In the genomic region with DNA sequence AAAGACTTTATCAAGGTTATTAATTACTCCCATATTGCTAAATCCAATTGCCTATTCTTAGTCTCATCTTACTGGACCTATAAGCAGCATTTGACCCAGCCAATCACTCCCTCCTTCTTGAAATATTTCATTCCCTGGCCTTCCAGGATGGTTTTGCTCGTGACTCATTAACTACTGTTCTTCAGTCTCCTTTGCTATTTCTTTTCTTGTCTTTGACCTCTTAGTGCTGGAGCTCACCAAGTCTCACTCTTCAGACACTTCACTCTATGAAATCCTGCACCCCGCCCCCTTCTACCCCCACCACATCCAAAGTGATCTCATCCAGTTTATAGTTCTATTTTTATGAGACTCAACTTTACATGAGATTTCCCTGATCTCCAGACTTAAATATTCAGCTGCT, we compare ENCODE assay signal across 22 cellular contexts.
A peak's percentile ranks its signal among the peaks of the same experiment; 100 is the strongest.
DNase-seq lines count a peak whose midpoint lies in the region; ATAC-seq and TF ChIP-seq lines count a peak whose summit lies in the region.
"Had no signal": no experiment of that assay in that cellular context is flagged by ENCODE, and none has a peak within 500 bp of the region (broad histone marks: within the 10 kb centered on the region; RNA-seq: fewer than 3 reads in every experiment).

No MANE protein-coding gene starts in this region.

- no peaks in the 10 kb centered on the region for H3K79me1 ChIP-seq in mesenchymal stem cell (replicated peaks; ENCODE audit: low read length, poor library complexity, severe bottlenecking)

- H3K27me3 ChIP-seq in BJ (ENCODE audit: control insufficient read depth, insufficient read depth, low read length) (no peaks in the 10 kb centered on the region), mesenchymal stem cell (ENCODE audit: control insufficient read depth in 1 of 2, insufficient read depth in 1 of 2, low read length in 2 of 2) (no peaks in the 10 kb centered on the region)
- H3K27me3 ChIP-seq in CD4-positive, alpha-beta T cell (ENCODE audit: control insufficient read depth, insufficient read depth, low read length): no peaks in the 10 kb centered on the region
- H3K27me3 ChIP-seq: SJCRH30 had no signal

- no peaks in the 10 kb centered on the region for H3K36me3 Mint-ChIP-seq in immature natural killer cell
- H3K36me3 Mint-ChIP-seq in CD4-positive, alpha-beta T cell (ENCODE audit: low read depth): no peaks in the 10 kb centered on the region
- no peaks in the 10 kb centered on the region for H3K36me3 Mint-ChIP-seq in chondrocyte (ENCODE audit: low read depth)

- peaks cover 0 to 26% (median 3%) of the 10 kb centered on the region in 6 donors for H3K9me3 Mint-ChIP-seq in immature natural killer cell
- H3K9me3 Mint-ChIP-seq in CD4-positive, alpha-beta T cell: peaks cover 15% of the 10 kb centered on the region
- no peaks in the 10 kb centered on the region for H3K9me3 Mint-ChIP-seq in chondrocyte (ENCODE audit: low read depth)
- H3K9me3 Mint-ChIP-seq: H9, HFFc6 had no signal

- peak overlapping the region; percentile 4 for H3K4me2 ChIP-seq in mesenchymal stem cell (ENCODE audit: low read length, poor library complexity, severe bottlenecking)

- H3K4me3 Mint-ChIP-seq in immature natural killer cell: no peak overlapping the region
- H3K4me3 Mint-ChIP-seq in CD4-positive, alpha-beta T cell: no peak overlapping the region
- no peak overlapping the region for H3K4me3 Mint-ChIP-seq in chondrocyte (ENCODE audit: unreplicated experiment)
- H3K4me3 Mint-ChIP-seq: B cell, H9, HFFc6 had no signal

- TF ChIP-seq CTCF in BJ (IDR thresholded peaks at IDR 0.05; ENCODE audit: insufficient read depth, low read depth, low read length) (no peak), fibroblast of mammary gland (conservative IDR thresholded peaks at IDR 0.05; ENCODE audit: control insufficient read depth, insufficient read depth, low read depth, low read length) (no peak), chondrocyte (IDR thresholded peaks at IDR 0.05) (no peak)
- TF ChIP-seq CTCF in CD4-positive, alpha-beta T cell (IDR thresholded peaks at IDR 0.05): no peak

- no peak overlapping the region for H3K23ac ChIP-seq in mesenchymal stem cell (ENCODE audit: low read length in 2 of 2)

- intact Hi-C loops in CD4-positive, alpha-beta T cell (cut with DNase I, micrococcal nuclease): no loop called here

- CTCF ChIA-PET in BJ (lab: Yijun Ruan, JAX): no interaction called here
- CTCF ChIA-PET in CD4-positive, alpha-beta T cell (lab: Charles Lee): no interaction called here

- H3K9me3 ChIP-seq in mesenchymal stem cell (ENCODE audit: control insufficient read depth, low read length): no peaks in the 10 kb centered on the region
- no peaks in the 10 kb centered on the region for H3K9me3 ChIP-seq in CD4-positive, alpha-beta T cell (ENCODE audit: control insufficient read depth, low read length)
- H3K9me3 ChIP-seq: SJCRH30 had no signal

- no peak overlapping the region for H2AFZ ChIP-seq in mesenchymal stem cell (ENCODE audit: low read depth, low read length)

- no peak overlapping the region for H2AK5ac ChIP-seq in mesenchymal stem cell (ENCODE audit: low read length, severe bottlenecking)

- no peak overlapping the region for H3K18ac ChIP-seq in mesenchymal stem cell (ENCODE audit: low read depth in 1 of 2, low read length in 2 of 2)

- POLR2A ChIA-PET in BJ (lab: Charles Lee): no interaction called here
- POLR2A ChIA-PET in CD4-positive, alpha-beta T cell (lab: Charles Lee): no interaction called here

- H3K27ac ChIP-seq in mesenchymal stem cell (ENCODE audit: low read length, poor library complexity, severe bottlenecking): peak overlapping the region; percentile 74
- H3K27ac ChIP-seq in CD4-positive, alpha-beta T cell (ENCODE audit: low read depth, low read length): no peak overlapping the region
- H3K27ac ChIP-seq: SJCRH30 had no signal

- H3K27ac Mint-ChIP-seq in immature natural killer cell: no peak overlapping the region
- H3K27ac Mint-ChIP-seq in CD4-positive, alpha-beta T cell: no peak overlapping the region
- H3K27ac Mint-ChIP-seq in chondrocyte (ENCODE audit: unreplicated experiment): no peak overlapping the region
- H3K27ac Mint-ChIP-seq: B cell, H9, HFFc6 had no signal

- no peak overlapping the region for H4K91ac ChIP-seq in mesenchymal stem cell (ENCODE audit: low read length)

- H3K27me3 Mint-ChIP-seq in immature natural killer cell (ENCODE audit: low read depth in 3 of 3): peaks cover 0 to 1% (median 0%) of the 10 kb centered on the region in 3 donors
- H3K27me3 Mint-ChIP-seq in CD4-positive, alpha-beta T cell: no peaks in the 10 kb centered on the region
- peaks cover 9% of the 10 kb centered on the region for H3K27me3 Mint-ChIP-seq in chondrocyte (ENCODE audit: low read depth)
- H3K27me3 Mint-ChIP-seq: B cell had no signal

- H3K4me1 ChIP-seq in mesenchymal stem cell (ENCODE audit: control insufficient read depth, insufficient read depth, low read depth, low read length): peaks cover 2% of the 10 kb centered on the region
- H3K4me1 ChIP-seq: SJCRH30 had no signal

- H3K9ac ChIP-seq in mesenchymal stem cell (ENCODE audit: low read length): no peak overlapping the region

- no peak overlapping the region for H2BK5ac ChIP-seq in mesenchymal stem cell (ENCODE audit: low read depth, low read length, poor library complexity, severe bottlenecking)

- no peak overlapping the region for H2BK12ac ChIP-seq in mesenchymal stem cell (ENCODE audit: low read length in 2 of 2)

- H3K4me1 Mint-ChIP-seq in immature natural killer cell: no peaks in the 10 kb centered on the region
- H3K4me1 Mint-ChIP-seq in CD4-positive, alpha-beta T cell (ENCODE audit: low read depth): no peaks in the 10 kb centered on the region
- H3K4me1 Mint-ChIP-seq in chondrocyte (ENCODE audit: low read depth): no peaks in the 10 kb centered on the region
- H3K4me1 Mint-ChIP-seq: B cell, H9 had no signal

- WGBS in mesenchymal stem cell: 73% methylated on average over 2 of the region's 2 CpGs

- no peak overlapping the region for H3K4me3 ChIP-seq in BJ (ENCODE audit: low read depth, low read length)
- no peak overlapping the region for H3K4me3 ChIP-seq in fibroblast of mammary gland (ENCODE audit: control insufficient read depth, low read depth, low read length)
- H3K4me3 ChIP-seq in mesenchymal stem cell (ENCODE audit: insufficient read depth in 1 of 2, low read depth in 1 of 2, low read length in 2 of 2): no peak overlapping the region
- H3K4me3 ChIP-seq: GM12878, SJCRH30 had no signal

- H2BK120ac ChIP-seq in mesenchymal stem cell (ENCODE audit: low read depth, low read length): no peak overlapping the region

- ATAC-seq in CD4-positive, alpha-beta T cell (ENCODE audit: poor library complexity): no peak
- ATAC-seq: Panc1 had no signal

- H3K4ac ChIP-seq in mesenchymal stem cell (ENCODE audit: low read depth in 1 of 2, low read length in 2 of 2): no peak overlapping the region

- H3K14ac ChIP-seq in mesenchymal stem cell (ENCODE audit: low read length in 2 of 2): no peak overlapping the region

- H4K8ac ChIP-seq in mesenchymal stem cell (ENCODE audit: low read length): no peak overlapping the region

- no peak overlapping the region for H2BK15ac ChIP-seq in mesenchymal stem cell (ENCODE audit: low read depth, poor library complexity, severe bottlenecking)

- DNase-seq in BJ (ENCODE audit: low read depth) (peak; percentile 13), NCI-H226 (peak; percentile 34), fibroblast of mammary gland (ENCODE audit: low read depth) (peak; percentile 51), mesenchymal stem cell (no peak), immature natural killer cell (no peak), chondrocyte (ENCODE audit: low spot score) (no peak), NCI-H345 treated with DMSO at 0.1 percent for 48 hours (lab: John Stamatoyannopoulos, UW; ENCODE audit: unreplicated experiment) (no peak)
- DNase-seq in CD4-positive, alpha-beta T cell: no peak
- DNase-seq: DMS79, H9, HFFc6, KBM-7, NCI-H1092, NCI-H1436, NCI-H187 treated with DMSO at 0.1 percent for 48 hours, NCI-H2107, NCI-H510A treated with DMSO at 0.1 percent for 48 hours, NCI-H774, SJCRH30 had no signal

- H3K36me3 ChIP-seq in BJ (ENCODE audit: control insufficient read depth, insufficient read depth, low read length): no peaks in the 10 kb centered on the region
- H3K36me3 ChIP-seq in mesenchymal stem cell (ENCODE audit: control insufficient read depth in 1 of 2, insufficient read depth in 2 of 2, low read depth in 1 of 2, low read length in 2 of 2): no peaks in the 10 kb centered on the region
- H3K36me3 ChIP-seq: SJCRH30 had no signal

Comparison
In these comparisons a context has a peak if more than half of its experiments do, and no peak if none do; other contexts are left out.
1. DNase-seq: peak in BJ (single experiment), NCI-H226 (single experiment) and fibroblast of mammary gland (single experiment); none in mesenchymal stem cell (single experiment), immature natural killer cell (0 of 3), CD4-positive, alpha-beta T cell (0 of 10), chondrocyte (single experiment) and NCI-H345 treated with DMSO at 0.1 percent for 48 hours (single experiment).